24 cellular contexts compared by ENCODE assay signal in genomic region chr14:75944607-75945241, GRCh38.
"Had no signal": no experiment of that assay in that cellular context is flagged by ENCODE, and none has a peak within 500 bp of the region (broad histone marks: within the 10 kb centered on the region; RNA-seq: fewer than 3 reads in every experiment).

No MANE protein-coding gene starts in this region.

- DNase-seq: IMR-90, Kasumi-1, NCI-H1092, NCI-H1105 treated with DMSO at 0.1 percent for 48 hours, NCI-H1417 treated with DMSO at 0.1 percent for 48 hours, NCI-H146, NCI-H1694 treated with DMSO at 0.1 percent for 48 hours, NCI-H1930, NCI-H2081, NCI-H2107, NCI-H2227 treated with DMSO at 0.1 percent for 48 hours, NCI-H446, NCI-H510A, NCI-H524 treated with DMSO at 0.1 percent for 48 hours, NCI-H69, NCI-H774, Right ventricle myocardium superior, RPMI8226, SIG-M5 had no signal

- H3K9ac ChIP-seq: KMS-11 had no signal

- H3K4me2 ChIP-seq: KMS-11 had no signal

- H3K36me3 ChIP-seq: SJSA1 had no signal

- H3K9me3 ChIP-seq: SJSA1 had no signal

- H3K27ac ChIP-seq: KMS-11, SJSA1, SK-N-MC had no signal

- H3K4me3 ChIP-seq: SJSA1, SK-N-MC had no signal

- H3K27me3 ChIP-seq: SJSA1 had no signal

- FAIRE-seq: HepG2, RCC 7860 had no signal

- H3K4me1 ChIP-seq: SJSA1 had no signal

- ATAC-seq: HepG2 had no signal
